Comparison of ENCODE assay signal across 35 cellular contexts in genomic region chr22:24736526-24737050, GRCh38. TPM values are rescaled to one million over a fixed set of nuclear protein-coding genes. Genes with fewer than 3 reads are reported as not detected.
"Had no signal": no experiment of that assay in that cellular context is flagged by ENCODE, and none has a peak within 500 bp of the region (broad histone marks: within the 10 kb centered on the region; RNA-seq: fewer than 3 reads in every experiment).

No MANE protein-coding gene starts in this region.

- H3K4me3 Mint-ChIP-seq: effector memory CD8-positive, alpha-beta T cell; mesothelial cell of epicardium; naive B cell; natural killer cell treated with Interleukin-12 subunit alpha and Interleukin-12 subunit beta and Interleukin-15 and Interleukin-18, amount 100 ng/mL, for 72 hours; neural crest cell; stimulated activated naive CD8-positive, alpha-beta T cell treated with anti-CD3 and anti-CD28 coated beads, Interleukin-15, amount 100 ng/mL, for 72 hours; type B pancreatic cell had no signal

- H3K36me3 Mint-ChIP-seq: mesothelial cell of epicardium; natural killer cell treated with Interleukin-12 subunit alpha and Interleukin-12 subunit beta and Interleukin-15 and Interleukin-18, amount 100 ng/mL, for 72 hours; type B pancreatic cell had no signal

- H3K9ac ChIP-seq: parathyroid adenoma had no signal

- FAIRE-seq: endometrium, frontal cortex, kidney had no signal

- H3K4me1 Mint-ChIP-seq: neural crest cell; stimulated activated naive CD8-positive, alpha-beta T cell treated with anti-CD3 and anti-CD28 coated beads, Interleukin-15, amount 100 ng/mL, for 72 hours had no signal

- H2AFZ ChIP-seq: hepatocyte, parathyroid adenoma had no signal

- H3K27me3 ChIP-seq: hepatocyte, thyroid gland had no signal

- H3K27ac ChIP-seq: esophagus squamous epithelium, heart left ventricle, hepatocyte, neutrophil, parathyroid adenoma, thyroid gland had no signal

- ATAC-seq: effector memory CD8-positive, alpha-beta T cell; heart left ventricle; left lobe of liver; mucosa of descending colon; natural killer cell treated with Interleukin-12 subunit alpha and Interleukin-12 subunit beta and Interleukin-15 and Interleukin-18, amount 100 ng/mL, for 72 hours; sciatic nerve; stimulated activated naive CD8-positive, alpha-beta T cell treated with anti-CD3 and anti-CD28 coated beads, Interleukin-15, amount 100 ng/mL, for 72 hours had no signal

- H3K9me3 Mint-ChIP-seq: effector memory CD8-positive, alpha-beta T cell; mesothelial cell of epicardium; natural killer cell treated with Interleukin-12 subunit alpha and Interleukin-12 subunit beta and Interleukin-15 and Interleukin-18, amount 100 ng/mL, for 72 hours; stimulated activated naive CD8-positive, alpha-beta T cell treated with anti-CD3 and anti-CD28 coated beads, Interleukin-15, amount 100 ng/mL, for 72 hours; type B pancreatic cell had no signal

- H3K36me3 ChIP-seq: esophagus squamous epithelium, heart left ventricle, neutrophil, thyroid gland had no signal

- DNase-seq: cortex of kidney; effector memory CD8-positive, alpha-beta T cell; erythroblast; esophagus squamous epithelium; heart left ventricle; kidney; mesenchymal stem cell; naive B cell; stimulated activated CD4-positive, alpha-beta T cell treated with anti-CD3 and anti-CD28 coated beads, Interleukin-12 subunit alpha, Interleukin-12 subunit beta, amount 100 ng/mL, for 4 hours; stimulated activated CD4-positive, alpha-beta T cell treated with anti-CD3 and anti-CD28 coated beads, Interleukin-1b, Interleukin-23, amount 100 ng/mL, for 48 hours; stimulated activated CD4-positive, alpha-beta T cell treated with anti-CD3 and anti-CD28 coated beads, Interleukin-4, amount 100 ng/mL, for 1 hour; stimulated activated CD8-positive, alpha-beta memory T cell treated with anti-CD3 and anti-CD28 coated beads, Interleukin-4, amount 100 ng/mL, for 48 hours; stimulated activated naive CD4-positive, alpha-beta T cell; stimulated activated naive CD8-positive, alpha-beta T cell treated with anti-CD3 and anti-CD28 coated beads, Interleukin-15, amount 100 ng/mL, for 72 hours; thyroid gland had no signal

- H3K4me2 ChIP-seq: hepatocyte, smooth muscle cell had no signal

- H3K9me3 ChIP-seq: esophagus squamous epithelium, heart left ventricle, mucosa of descending colon, neutrophil, thyroid gland had no signal

- H3K27ac Mint-ChIP-seq: effector memory CD8-positive, alpha-beta T cell; mesothelial cell of epicardium; naive B cell; natural killer cell treated with Interleukin-12 subunit alpha and Interleukin-12 subunit beta and Interleukin-15 and Interleukin-18, amount 100 ng/mL, for 72 hours; progenitor cell of endocrine pancreas; stimulated activated naive CD8-positive, alpha-beta T cell treated with anti-CD3 and anti-CD28 coated beads, Interleukin-15, amount 100 ng/mL, for 72 hours; type B pancreatic cell had no signal

- H3K4me3 ChIP-seq: esophagus squamous epithelium, heart left ventricle, hepatocyte, lung, mucosa of descending colon, smooth muscle cell, thyroid gland had no signal

- H3K27me3 Mint-ChIP-seq: progenitor cell of endocrine pancreas had no signal

- H3K4me1 ChIP-seq: esophagus squamous epithelium, heart left ventricle, parathyroid adenoma, thyroid gland had no signal

- H3K79me2 ChIP-seq: hepatocyte, parathyroid adenoma had no signal

RNA-seq across cellular contexts. Expression of gene PIWIL3, which starts 37.9 kb away (rescaled TPM):
- total RNA-seq: esophagus squamous epithelium; frontal cortex; heart left ventricle; hepatocyte; kidney; left lobe of liver; liver; lung; mesothelial cell of epicardium; mucosa of descending colon; natural killer cell treated with Interleukin-12 subunit alpha and Interleukin-12 subunit beta and Interleukin-15 and Interleukin-18, amount 100 ng/mL, for 72 hours; neural crest cell; omental fat pad; progenitor cell of endocrine pancreas; sciatic nerve; subcutaneous adipose tissue; temporal lobe; thyroid gland; urinary bladder had no signal
- polyA plus RNA-seq: heart left ventricle, hepatocyte, liver, lung, smooth muscle cell, urinary bladder had no signal
